In genomic region chr1:59142663-59143487, GRCh38 we compare ENCODE assay signal across 8 cellular contexts.
DNase-seq lines count a peak whose midpoint lies in the region; TF ChIP-seq lines count a peak whose summit lies in the region.

No MANE protein-coding gene starts in this region.

- WGBS in spleen, 5 donors = 60 to 69% (median 63%) methylated on average over 8 of the region's 8 CpGs

- no peaks in the 10 kb centered on the region for H3K9me3 ChIP-seq in spleen

- intact Hi-C loops in spleen (cut with DNase I; ENCODE audit: low total_unique reads) = loop anchor here (10.0 kb wide), 1 partner anchor 238 kb away; no protein-coding TSS in a partner anchor

- H3K4me1 ChIP-seq in spleen = peaks cover 15 to 65% (median 39%) of the 10 kb centered on the region in 6 donors

- TF ChIP-seq POLR2A in spleen (IDR thresholded peaks at IDR 0.05) = no peak

- no peak for TF ChIP-seq CTCF in spleen (IDR thresholded peaks at IDR 0.05 in 8 of 11, conservative IDR thresholded peaks at IDR 0.05 in 3 of 11)

- DNase-seq in NCI-H2196 (lab: John Stamatoyannopoulos, UW; ENCODE audit: unreplicated experiment) = peak; percentile 24
- DNase-seq in NCI-H2196 treated with DMSO at 0.1 percent for 48 hours (lab: John Stamatoyannopoulos, UW; ENCODE audit: unreplicated experiment) = no peak
- peak; percentile 48 for DNase-seq in SKM-1 treated with dmso at 0.1 percent for 144 hours (lab: John Stamatoyannopoulos, UW; ENCODE audit: unreplicated experiment)
- DNase-seq in glomerular visceral epithelial cell (ENCODE audit: extremely low spot score) = peak; percentile 96
- no peak for DNase-seq in spleen
- DNase-seq in NCI-H774 (lab: John Stamatoyannopoulos, UW) = no peak
- no peak for DNase-seq in NCI-H187 (lab: John Stamatoyannopoulos, UW)
- no peak for DNase-seq in stimulated activated CD4-positive, alpha-beta T cell treated with anti-CD3 and anti-CD28 coated beads, Interleukin-2, amount 100 ng/mL, for 24 hours

- H3K36me3 ChIP-seq in spleen = no peaks in the 10 kb centered on the region

- H3K4me3 ChIP-seq in spleen = no peak overlapping the region

- H3K27me3 ChIP-seq in spleen (replicated peaks in 1 of 7) = peaks cover 0 to 7% (median 0%) of the 10 kb centered on the region in 7 donors

- H3K27ac ChIP-seq in spleen = peak overlapping the region in 5 of 8 donors; percentile 17 to 52 (median 27)

Comparison
In these comparisons a context has a peak if more than half of its experiments do, and no peak if none do; other contexts are left out.
1. DNase-seq: peak in NCI-H2196 (single experiment), SKM-1 treated with dmso at 0.1 percent for 144 hours (single experiment) and glomerular visceral epithelial cell (single experiment); none in NCI-H2196 treated with DMSO at 0.1 percent for 48 hours (single experiment), spleen (single experiment), NCI-H774 (single experiment), NCI-H187 (0 of 2) and stimulated activated CD4-positive, alpha-beta T cell treated with anti-CD3 and anti-CD28 coated beads, Interleukin-2, amount 100 ng/mL, for 24 hours (0 of 2).